Comparison of ENCODE assay signal across 3 cellular contexts in the genomic region with DNA sequence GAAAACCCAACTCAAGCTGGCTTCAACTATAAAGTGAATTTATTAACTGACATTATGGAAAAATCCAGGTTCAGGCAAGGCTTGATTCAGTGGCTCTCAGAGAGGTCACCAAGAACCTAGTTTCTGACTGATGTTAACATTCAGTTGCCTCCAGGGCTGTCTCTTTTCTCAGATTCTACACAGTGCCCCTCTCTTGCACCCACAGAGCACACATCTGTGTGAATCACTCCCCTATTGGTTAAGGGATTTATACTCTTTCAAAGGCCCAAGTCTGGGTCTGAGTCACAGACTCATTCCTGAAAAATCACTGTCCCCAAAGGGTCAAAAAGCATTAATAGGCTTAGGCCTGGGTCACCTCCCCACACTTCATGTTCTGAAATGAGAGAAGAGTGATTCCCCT.
TF ChIP-seq lines count a peak whose summit lies in the region.

No MANE protein-coding gene starts in this region.

TF ChIP-seq in GM12891, 5 proteins besides CTCF, POLR2A, EP300 and RAD21 (continued from another document):
- TF ChIP-seq PAX5 (IDR thresholded peaks at IDR 0.05; ENCODE audit: insufficient read depth, low read length, severe bottlenecking) (no peak), TAF1 (IDR thresholded peaks at IDR 0.05; ENCODE audit: low read depth, low read length) (no peak)

TF ChIP-seq in GM23338, 12 proteins besides CTCF, POLR2A, EP300 and RAD21 (continued from another document):
- TF ChIP-seq ETS1 (IDR thresholded peaks at IDR 0.05) (no peak), ZNF331 (CRISPR knock-in tag; IDR thresholded peaks at IDR 0.05; ENCODE audit: low read depth) (no peak), CREB1 (CRISPR knock-in tag; IDR thresholded peaks at IDR 0.05; ENCODE audit: low read depth) (no peak), STAT1 (IDR thresholded peaks at IDR 0.05; ENCODE audit: unreplicated experiment) (no peak), NANOG (IDR thresholded peaks at IDR 0.05; ENCODE audit: borderline replicate concordance) (no peak), ZNF114 (CRISPR knock-in tag; IDR thresholded peaks at IDR 0.05) (no peak), EZH2 (IDR thresholded peaks at IDR 0.05; ENCODE audit: low read depth, unreplicated experiment) (no peak), EZH2phosphoT487 (IDR thresholded peaks at IDR 0.05; ENCODE audit: unreplicated experiment) (no peak), REST (IDR thresholded peaks at IDR 0.05; ENCODE audit: unreplicated experiment) (no peak)

TF ChIP-seq in HEK293T, 16 proteins besides CTCF, POLR2A, EP300 and RAD21 (continued from another document):
- TF ChIP-seq, protein P1, sequence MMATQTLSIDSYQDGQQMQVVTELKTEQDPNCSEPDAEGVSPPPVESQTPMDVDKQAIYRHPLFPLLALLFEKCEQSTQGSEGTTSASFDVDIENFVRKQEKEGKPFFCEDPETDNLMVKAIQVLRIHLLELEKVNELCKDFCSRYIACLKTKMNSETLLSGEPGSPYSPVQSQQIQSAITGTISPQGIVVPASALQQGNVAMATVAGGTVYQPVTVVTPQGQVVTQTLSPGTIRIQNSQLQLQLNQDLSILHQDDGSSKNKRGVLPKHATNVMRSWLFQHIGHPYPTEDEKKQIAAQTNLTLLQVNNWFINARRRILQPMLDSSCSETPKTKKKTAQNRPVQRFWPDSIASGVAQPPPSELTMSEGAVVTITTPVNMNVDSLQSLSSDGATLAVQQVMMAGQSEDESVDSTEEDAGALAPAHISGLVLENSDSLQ (IDR thresholded peaks at IDR 0.05), result no peak
- TF ChIP-seq L3MBTL2 (conservative IDR thresholded peaks at IDR 0.05) (no peak), SP1 (IDR thresholded peaks at IDR 0.05) (no peak), HDGF (IDR thresholded peaks at IDR 0.05; ENCODE audit: borderline replicate concordance) (no peak), LEF1 (IDR thresholded peaks at IDR 0.05; ENCODE audit: borderline replicate concordance) (no peak), ELF4 (IDR thresholded peaks at IDR 0.05) (no peak)
